ENCODE assay signal across 1 cellular context in the genomic region with DNA sequence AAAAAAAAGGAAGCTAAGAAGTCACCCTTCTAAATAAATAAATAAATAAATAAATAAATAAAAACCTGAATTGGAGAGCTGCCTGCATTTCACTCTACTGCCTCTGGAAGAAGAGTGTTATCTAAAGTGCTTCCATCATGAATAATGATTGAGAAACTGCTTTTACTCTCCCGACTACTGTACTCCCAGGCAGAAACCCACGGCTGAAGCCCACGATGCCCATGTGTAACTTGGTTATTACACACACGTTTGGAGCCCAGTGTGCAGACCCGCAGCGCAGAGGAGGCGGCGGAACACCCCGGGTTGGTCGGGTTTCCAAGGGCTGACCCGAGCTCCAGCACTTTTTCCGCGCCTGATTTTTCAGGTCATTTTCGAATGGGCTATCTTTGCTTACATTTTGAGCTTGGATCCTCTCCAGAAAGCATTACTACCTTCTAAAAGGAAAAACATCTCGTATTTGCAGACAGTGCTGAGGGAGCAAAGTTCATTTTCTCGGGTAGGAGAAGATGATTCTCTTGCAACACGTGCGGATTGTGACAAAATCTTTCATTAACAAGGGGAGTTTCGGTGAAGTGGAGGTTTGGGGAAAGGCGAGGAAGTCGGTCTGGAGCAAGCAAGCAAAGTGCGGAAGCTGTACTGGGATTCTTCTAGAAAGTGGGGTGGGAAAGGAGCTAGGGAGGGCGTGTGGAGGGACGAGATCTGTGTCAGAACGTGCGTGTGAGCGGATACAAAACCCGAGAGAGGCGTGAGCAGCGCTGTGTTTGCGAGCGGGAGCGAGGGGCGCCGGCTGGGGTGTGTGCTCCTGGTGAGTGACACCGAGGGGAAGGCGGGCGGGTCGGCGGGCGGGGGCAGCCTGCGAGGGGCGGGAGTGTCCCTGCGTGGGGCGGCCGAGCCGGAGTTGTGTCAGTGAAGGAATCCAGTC.
TF ChIP-seq lines count a peak whose summit lies in the region.

A gene with protein sequence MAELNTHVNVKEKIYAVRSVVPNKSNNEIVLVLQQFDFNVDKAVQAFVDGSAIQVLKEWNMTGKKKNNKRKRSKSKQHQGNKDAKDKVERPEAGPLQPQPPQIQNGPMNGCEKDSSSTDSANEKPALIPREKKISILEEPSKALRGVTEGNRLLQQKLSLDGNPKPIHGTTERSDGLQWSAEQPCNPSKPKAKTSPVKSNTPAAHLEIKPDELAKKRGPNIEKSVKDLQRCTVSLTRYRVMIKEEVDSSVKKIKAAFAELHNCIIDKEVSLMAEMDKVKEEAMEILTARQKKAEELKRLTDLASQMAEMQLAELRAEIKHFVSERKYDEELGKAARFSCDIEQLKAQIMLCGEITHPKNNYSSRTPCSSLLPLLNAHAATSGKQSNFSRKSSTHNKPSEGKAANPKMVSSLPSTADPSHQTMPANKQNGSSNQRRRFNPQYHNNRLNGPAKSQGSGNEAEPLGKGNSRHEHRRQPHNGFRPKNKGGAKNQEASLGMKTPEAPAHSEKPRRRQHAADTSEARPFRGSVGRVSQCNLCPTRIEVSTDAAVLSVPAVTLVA (plus strand): TSS at position 897 of the 922 bp plus-strand sequence. CDS start 82,552 bp downstream, outside the sequence.

TF ChIP-seq in K562, 482 proteins besides CTCF, POLR2A, EP300 and RAD21 (continued from another document and continues in another):
- TF ChIP-seq ATF1 (CRISPR knock-in tag; IDR thresholded peaks at IDR 0.05) (no peak), ATF1 (tag; IDR thresholded peaks at IDR 0.05) (0 out of 2 replicates have a peak, but pooled peaks have one; percentile 14), CEBPB (tag; IDR thresholded peaks at IDR 0.05) (no peak), BCL6 (CRISPR knock-in tag; IDR thresholded peaks at IDR 0.05) (no peak), LEF1 (IDR thresholded peaks at IDR 0.05) (no peak), POU5F1 (IDR thresholded peaks at IDR 0.05; ENCODE audit: borderline replicate concordance, low read depth, low read length, partially characterized antibody) (no peak), SAP30 (IDR thresholded peaks at IDR 0.05; ENCODE audit: borderline replicate concordance, insufficient read depth, low read depth, low read length, poor library complexity, severe bottlenecking) (no peak), HMG20A (CRISPR knock-in tag; conservative IDR thresholded peaks at IDR 0.05) (no peak), HDAC1 (IDR thresholded peaks at IDR 0.05) (peak in 1 of 2 experiments; percentile 44; a peak in 1 of 4 replicates), KAT8 (IDR thresholded peaks at IDR 0.05; ENCODE audit: low read depth) (no peak), L3MBTL2 (IDR thresholded peaks at IDR 0.05) (peak; percentile 26; the same call in 1 of the 2 replicates), ZC3H11A (IDR thresholded peaks at IDR 0.05; ENCODE audit: low read depth, low read length) (peak; percentile 74; the same call in 1 of the 2 replicates), KLF1 (tag; IDR thresholded peaks at IDR 0.05) (no peak), EHMT2 (IDR thresholded peaks at IDR 0.05) (no peak), SMAD1 (IDR thresholded peaks at IDR 0.05; ENCODE audit: low read depth, low read length, partially characterized antibody) (no peak), SRSF3 (IDR thresholded peaks at IDR 0.05; ENCODE audit: insufficient read depth, low read length) (no peak), CCAR2 (IDR thresholded peaks at IDR 0.05; ENCODE audit: low read depth, low read length) (no peak), ZNF165 (CRISPR knock-in tag; IDR thresholded peaks at IDR 0.05; ENCODE audit: borderline replicate concordance) (no peak), SETDB1 (IDR thresholded peaks at IDR 0.05; ENCODE audit: low read length) (no peak), CREM (IDR thresholded peaks at IDR 0.05; ENCODE audit: low read depth) (no peak), MEIS2 (IDR thresholded peaks at IDR 0.05; ENCODE audit: partially characterized antibody) (no peak), RBM39 (optimal IDR thresholded peaks at IDR 0.05; ENCODE audit: low read depth, low read length) (no peak), NUFIP1 (IDR thresholded peaks at IDR 0.05; ENCODE audit: partially characterized antibody) (no peak), ZNF324 (CRISPR knock-in tag; IDR thresholded peaks at IDR 0.05) (no peak)
- TF ChIP-seq, protein P1, sequence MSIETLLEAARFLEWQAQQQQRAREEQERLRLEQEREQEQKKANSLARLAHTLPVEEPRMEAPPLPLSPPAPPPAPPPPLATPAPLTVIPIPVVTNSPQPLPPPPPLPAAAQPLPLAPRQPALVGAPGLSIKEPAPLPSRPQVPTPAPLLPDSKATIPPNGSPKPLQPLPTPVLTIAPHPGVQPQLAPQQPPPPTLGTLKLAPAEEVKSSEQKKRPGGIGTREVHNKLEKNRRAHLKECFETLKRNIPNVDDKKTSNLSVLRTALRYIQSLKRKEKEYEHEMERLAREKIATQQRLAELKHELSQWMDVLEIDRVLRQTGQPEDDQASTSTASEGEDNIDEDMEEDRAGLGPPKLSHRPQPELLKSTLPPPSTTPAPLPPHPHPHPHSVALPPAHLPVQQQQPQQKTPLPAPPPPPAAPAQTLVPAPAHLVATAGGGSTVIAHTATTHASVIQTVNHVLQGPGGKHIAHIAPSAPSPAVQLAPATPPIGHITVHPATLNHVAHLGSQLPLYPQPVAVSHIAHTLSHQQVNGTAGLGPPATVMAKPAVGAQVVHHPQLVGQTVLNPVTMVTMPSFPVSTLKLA (conservative IDR thresholded peaks at IDR 0.05) = peak; percentile 58 to 67
- TF ChIP-seq, protein P2, sequence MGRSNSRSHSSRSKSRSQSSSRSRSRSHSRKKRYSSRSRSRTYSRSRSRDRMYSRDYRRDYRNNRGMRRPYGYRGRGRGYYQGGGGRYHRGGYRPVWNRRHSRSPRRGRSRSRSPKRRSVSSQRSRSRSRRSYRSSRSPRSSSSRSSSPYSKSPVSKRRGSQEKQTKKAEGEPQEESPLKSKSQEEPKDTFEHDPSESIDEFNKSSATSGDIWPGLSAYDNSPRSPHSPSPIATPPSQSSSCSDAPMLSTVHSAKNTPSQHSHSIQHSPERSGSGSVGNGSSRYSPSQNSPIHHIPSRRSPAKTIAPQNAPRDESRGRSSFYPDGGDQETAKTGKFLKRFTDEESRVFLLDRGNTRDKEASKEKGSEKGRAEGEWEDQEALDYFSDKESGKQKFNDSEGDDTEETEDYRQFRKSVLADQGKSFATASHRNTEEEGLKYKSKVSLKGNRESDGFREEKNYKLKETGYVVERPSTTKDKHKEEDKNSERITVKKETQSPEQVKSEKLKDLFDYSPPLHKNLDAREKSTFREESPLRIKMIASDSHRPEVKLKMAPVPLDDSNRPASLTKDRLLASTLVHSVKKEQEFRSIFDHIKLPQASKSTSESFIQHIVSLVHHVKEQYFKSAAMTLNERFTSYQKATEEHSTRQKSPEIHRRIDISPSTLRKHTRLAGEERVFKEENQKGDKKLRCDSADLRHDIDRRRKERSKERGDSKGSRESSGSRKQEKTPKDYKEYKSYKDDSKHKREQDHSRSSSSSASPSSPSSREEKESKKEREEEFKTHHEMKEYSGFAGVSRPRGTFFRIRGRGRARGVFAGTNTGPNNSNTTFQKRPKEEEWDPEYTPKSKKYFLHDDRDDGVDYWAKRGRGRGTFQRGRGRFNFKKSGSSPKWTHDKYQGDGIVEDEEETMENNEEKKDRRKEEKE (IDR thresholded peaks at IDR 0.05; ENCODE audit: borderline replicate concordance in 1 of 2, control insufficient read depth in 1 of 2, low read depth in 2 of 2, low read length in 1 of 2) = no peak
- TF ChIP-seq, protein P3, sequence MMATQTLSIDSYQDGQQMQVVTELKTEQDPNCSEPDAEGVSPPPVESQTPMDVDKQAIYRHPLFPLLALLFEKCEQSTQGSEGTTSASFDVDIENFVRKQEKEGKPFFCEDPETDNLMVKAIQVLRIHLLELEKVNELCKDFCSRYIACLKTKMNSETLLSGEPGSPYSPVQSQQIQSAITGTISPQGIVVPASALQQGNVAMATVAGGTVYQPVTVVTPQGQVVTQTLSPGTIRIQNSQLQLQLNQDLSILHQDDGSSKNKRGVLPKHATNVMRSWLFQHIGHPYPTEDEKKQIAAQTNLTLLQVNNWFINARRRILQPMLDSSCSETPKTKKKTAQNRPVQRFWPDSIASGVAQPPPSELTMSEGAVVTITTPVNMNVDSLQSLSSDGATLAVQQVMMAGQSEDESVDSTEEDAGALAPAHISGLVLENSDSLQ (IDR thresholded peaks at IDR 0.05) = peak; percentile 88
- TF ChIP-seq, protein P4, sequence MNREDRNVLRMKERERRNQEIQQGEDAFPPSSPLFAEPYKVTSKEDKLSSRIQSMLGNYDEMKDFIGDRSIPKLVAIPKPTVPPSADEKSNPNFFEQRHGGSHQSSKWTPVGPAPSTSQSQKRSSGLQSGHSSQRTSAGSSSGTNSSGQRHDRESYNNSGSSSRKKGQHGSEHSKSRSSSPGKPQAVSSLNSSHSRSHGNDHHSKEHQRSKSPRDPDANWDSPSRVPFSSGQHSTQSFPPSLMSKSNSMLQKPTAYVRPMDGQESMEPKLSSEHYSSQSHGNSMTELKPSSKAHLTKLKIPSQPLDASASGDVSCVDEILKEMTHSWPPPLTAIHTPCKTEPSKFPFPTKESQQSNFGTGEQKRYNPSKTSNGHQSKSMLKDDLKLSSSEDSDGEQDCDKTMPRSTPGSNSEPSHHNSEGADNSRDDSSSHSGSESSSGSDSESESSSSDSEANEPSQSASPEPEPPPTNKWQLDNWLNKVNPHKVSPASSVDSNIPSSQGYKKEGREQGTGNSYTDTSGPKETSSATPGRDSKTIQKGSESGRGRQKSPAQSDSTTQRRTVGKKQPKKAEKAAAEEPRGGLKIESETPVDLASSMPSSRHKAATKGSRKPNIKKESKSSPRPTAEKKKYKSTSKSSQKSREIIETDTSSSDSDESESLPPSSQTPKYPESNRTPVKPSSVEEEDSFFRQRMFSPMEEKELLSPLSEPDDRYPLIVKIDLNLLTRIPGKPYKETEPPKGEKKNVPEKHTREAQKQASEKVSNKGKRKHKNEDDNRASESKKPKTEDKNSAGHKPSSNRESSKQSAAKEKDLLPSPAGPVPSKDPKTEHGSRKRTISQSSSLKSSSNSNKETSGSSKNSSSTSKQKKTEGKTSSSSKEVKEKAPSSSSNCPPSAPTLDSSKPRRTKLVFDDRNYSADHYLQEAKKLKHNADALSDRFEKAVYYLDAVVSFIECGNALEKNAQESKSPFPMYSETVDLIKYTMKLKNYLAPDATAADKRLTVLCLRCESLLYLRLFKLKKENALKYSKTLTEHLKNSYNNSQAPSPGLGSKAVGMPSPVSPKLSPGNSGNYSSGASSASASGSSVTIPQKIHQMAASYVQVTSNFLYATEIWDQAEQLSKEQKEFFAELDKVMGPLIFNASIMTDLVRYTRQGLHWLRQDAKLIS (CRISPR knock-in tag; IDR thresholded peaks at IDR 0.05) = 0 out of 2 replicates have a peak, but pooled peaks have one; percentile 3
- TF ChIP-seq, protein P5, sequence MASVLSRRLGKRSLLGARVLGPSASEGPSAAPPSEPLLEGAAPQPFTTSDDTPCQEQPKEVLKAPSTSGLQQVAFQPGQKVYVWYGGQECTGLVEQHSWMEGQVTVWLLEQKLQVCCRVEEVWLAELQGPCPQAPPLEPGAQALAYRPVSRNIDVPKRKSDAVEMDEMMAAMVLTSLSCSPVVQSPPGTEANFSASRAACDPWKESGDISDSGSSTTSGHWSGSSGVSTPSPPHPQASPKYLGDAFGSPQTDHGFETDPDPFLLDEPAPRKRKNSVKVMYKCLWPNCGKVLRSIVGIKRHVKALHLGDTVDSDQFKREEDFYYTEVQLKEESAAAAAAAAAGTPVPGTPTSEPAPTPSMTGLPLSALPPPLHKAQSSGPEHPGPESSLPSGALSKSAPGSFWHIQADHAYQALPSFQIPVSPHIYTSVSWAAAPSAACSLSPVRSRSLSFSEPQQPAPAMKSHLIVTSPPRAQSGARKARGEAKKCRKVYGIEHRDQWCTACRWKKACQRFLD (CRISPR knock-in tag; IDR thresholded peaks at IDR 0.05) = 0 out of 2 replicates have a peak, but pooled peaks have one; percentile 24
- TF ChIP-seq, protein P6, sequence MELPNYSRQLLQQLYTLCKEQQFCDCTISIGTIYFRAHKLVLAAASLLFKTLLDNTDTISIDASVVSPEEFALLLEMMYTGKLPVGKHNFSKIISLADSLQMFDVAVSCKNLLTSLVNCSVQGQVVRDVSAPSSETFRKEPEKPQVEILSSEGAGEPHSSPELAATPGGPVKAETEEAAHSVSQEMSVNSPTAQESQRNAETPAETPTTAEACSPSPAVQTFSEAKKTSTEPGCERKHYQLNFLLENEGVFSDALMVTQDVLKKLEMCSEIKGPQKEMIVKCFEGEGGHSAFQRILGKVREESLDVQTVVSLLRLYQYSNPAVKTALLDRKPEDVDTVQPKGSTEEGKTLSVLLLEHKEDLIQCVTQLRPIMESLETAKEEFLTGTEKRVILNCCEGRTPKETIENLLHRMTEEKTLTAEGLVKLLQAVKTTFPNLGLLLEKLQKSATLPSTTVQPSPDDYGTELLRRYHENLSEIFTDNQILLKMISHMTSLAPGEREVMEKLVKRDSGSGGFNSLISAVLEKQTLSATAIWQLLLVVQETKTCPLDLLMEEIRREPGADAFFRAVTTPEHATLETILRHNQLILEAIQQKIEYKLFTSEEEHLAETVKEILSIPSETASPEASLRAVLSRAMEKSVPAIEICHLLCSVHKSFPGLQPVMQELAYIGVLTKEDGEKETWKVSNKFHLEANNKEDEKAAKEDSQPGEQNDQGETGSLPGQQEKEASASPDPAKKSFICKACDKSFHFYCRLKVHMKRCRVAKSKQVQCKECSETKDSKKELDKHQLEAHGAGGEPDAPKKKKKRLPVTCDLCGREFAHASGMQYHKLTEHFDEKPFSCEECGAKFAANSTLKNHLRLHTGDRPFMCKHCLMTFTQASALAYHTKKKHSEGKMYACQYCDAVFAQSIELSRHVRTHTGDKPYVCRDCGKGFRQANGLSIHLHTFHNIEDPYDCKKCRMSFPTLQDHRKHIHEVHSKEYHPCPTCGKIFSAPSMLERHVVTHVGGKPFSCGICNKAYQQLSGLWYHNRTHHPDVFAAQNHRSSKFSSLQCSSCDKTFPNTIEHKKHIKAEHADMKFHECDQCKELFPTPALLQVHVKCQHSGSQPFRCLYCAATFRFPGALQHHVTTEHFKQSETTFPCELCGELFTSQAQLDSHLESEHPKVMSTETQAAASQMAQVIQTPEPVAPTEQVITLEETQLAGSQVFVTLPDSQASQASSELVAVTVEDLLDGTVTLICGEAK (IDR thresholded peaks at IDR 0.05) = peak; percentile 53
- TF ChIP-seq, protein P6 (CRISPR knock-in tag; IDR thresholded peaks at IDR 0.05) = no peak
